In genomic region chr10:113565364-113565763, GRCh38 we compare ENCODE assay signal across 1 cellular context.
TF ChIP-seq lines count a peak whose summit lies in the region.

No MANE protein-coding gene starts in this region.

TF ChIP-seq in WTC11, 78 proteins besides CTCF, POLR2A, EP300 and RAD21 (continued from another document):
- TF ChIP-seq, protein P1, sequence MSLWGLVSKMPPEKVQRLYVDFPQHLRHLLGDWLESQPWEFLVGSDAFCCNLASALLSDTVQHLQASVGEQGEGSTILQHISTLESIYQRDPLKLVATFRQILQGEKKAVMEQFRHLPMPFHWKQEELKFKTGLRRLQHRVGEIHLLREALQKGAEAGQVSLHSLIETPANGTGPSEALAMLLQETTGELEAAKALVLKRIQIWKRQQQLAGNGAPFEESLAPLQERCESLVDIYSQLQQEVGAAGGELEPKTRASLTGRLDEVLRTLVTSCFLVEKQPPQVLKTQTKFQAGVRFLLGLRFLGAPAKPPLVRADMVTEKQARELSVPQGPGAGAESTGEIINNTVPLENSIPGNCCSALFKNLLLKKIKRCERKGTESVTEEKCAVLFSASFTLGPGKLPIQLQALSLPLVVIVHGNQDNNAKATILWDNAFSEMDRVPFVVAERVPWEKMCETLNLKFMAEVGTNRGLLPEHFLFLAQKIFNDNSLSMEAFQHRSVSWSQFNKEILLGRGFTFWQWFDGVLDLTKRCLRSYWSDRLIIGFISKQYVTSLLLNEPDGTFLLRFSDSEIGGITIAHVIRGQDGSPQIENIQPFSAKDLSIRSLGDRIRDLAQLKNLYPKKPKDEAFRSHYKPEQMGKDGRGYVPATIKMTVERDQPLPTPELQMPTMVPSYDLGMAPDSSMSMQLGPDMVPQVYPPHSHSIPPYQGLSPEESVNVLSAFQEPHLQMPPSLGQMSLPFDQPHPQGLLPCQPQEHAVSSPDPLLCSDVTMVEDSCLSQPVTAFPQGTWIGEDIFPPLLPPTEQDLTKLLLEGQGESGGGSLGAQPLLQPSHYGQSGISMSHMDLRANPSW (CRISPR knock-in tag; conservative IDR thresholded peaks at IDR 0.05; ENCODE audit: low read depth): no peak
- TF ChIP-seq GABPB1 (CRISPR knock-in tag; IDR thresholded peaks at IDR 0.05) (no peak), ZNF671 (CRISPR knock-in tag; IDR thresholded peaks at IDR 0.05) (no peak), PRRX2 (CRISPR knock-in tag; IDR thresholded peaks at IDR 0.05) (no peak), GTF2I (CRISPR knock-in tag; conservative IDR thresholded peaks at IDR 0.05) (no peak), HMGA2 (CRISPR knock-in tag; IDR thresholded peaks at IDR 0.05) (no peak), ZNF232 (CRISPR knock-in tag; IDR thresholded peaks at IDR 0.05) (no peak), NR1H2 (CRISPR knock-in tag; IDR thresholded peaks at IDR 0.05) (no peak)
TF ChIP-seq in WTC11: peak in this region for 0.
